Comparison of ENCODE assay signal across 16 cellular contexts in genomic region chr14:74568896-74569295, GRCh38. TPM values are rescaled to one million over a fixed set of nuclear protein-coding genes. Genes with fewer than 3 reads are reported as not detected.
A peak's percentile ranks its signal among the peaks of the same experiment; 100 is the strongest.
DNase-seq lines count a peak whose midpoint lies in the region; ATAC-seq and TF ChIP-seq lines count a peak whose summit lies in the region.
"Had no signal": no experiment of that assay in that cellular context is flagged by ENCODE, and none has a peak within 500 bp of the region (broad histone marks: within the 10 kb centered on the region; RNA-seq: fewer than 3 reads in every experiment).

No MANE protein-coding gene starts in this region.

- no peak overlapping the region for H3K4me3 Mint-ChIP-seq in osteocyte (ENCODE audit: unreplicated experiment)
- H3K4me3 Mint-ChIP-seq in immature natural killer cell = no peak overlapping the region

- no peak for ATAC-seq in gastroesophageal sphincter
- ATAC-seq in HG02623 (IDR thresholded peaks at IDR 0.05; ENCODE audit: unreplicated experiment) = no peak
- ATAC-seq: psoas muscle had no signal

- H3K9me3 Mint-ChIP-seq in osteocyte (ENCODE audit: unreplicated experiment) (no peaks in the 10 kb centered on the region), immature natural killer cell (no peaks in the 10 kb centered on the region)

- TF ChIP-seq CTCF in cardiac fibroblast (IDR thresholded peaks at IDR 0.05; ENCODE audit: low read depth, low read length) (no peak), gastroesophageal sphincter (IDR thresholded peaks at IDR 0.05) (no peak), osteocyte (IDR thresholded peaks at IDR 0.05) (no peak), uterus (IDR thresholded peaks at IDR 0.05) (no peak)

- H3K27ac Mint-ChIP-seq in osteocyte (ENCODE audit: unreplicated experiment) = peak overlapping the region; percentile 100
- H3K27ac Mint-ChIP-seq in immature natural killer cell = no peak overlapping the region

- H3K9me3 ChIP-seq in gastroesophageal sphincter (no peaks in the 10 kb centered on the region), uterus (no peaks in the 10 kb centered on the region)
- H3K9me3 ChIP-seq: heart right ventricle, psoas muscle, SJSA1 had no signal

- H3K27me3 ChIP-seq in gastroesophageal sphincter (no peaks in the 10 kb centered on the region), uterus (no peaks in the 10 kb centered on the region)
- H3K27me3 ChIP-seq: heart right ventricle, SJSA1 had no signal

- no peak overlapping the region for H3K4me3 ChIP-seq in cardiac fibroblast (replicated peaks in 1 of 2; ENCODE audit: low read depth in 2 of 2, low read length in 2 of 2)
- no peak overlapping the region for H3K4me3 ChIP-seq in gastroesophageal sphincter
- H3K4me3 ChIP-seq in uterus = no peak overlapping the region
- H3K4me3 ChIP-seq: heart right ventricle, psoas muscle, SJSA1 had no signal

- 11 to 29% methylated on average over 2 to 3 of the region's 3 CpGs for WGBS in gastroesophageal sphincter (ENCODE audit: low coverage in 1 of 2), 2 donors

- H3K27ac ChIP-seq in gastroesophageal sphincter = peak overlapping the region in 3 of 4 donors; percentile 27 to 91 (median 84)
- H3K27ac ChIP-seq in uterus = peak overlapping the region; percentile 88 to 93
- H3K27ac ChIP-seq: psoas muscle, SJSA1 had no signal

- no peaks in the 10 kb centered on the region for H3K27me3 Mint-ChIP-seq in osteocyte (ENCODE audit: unreplicated experiment)
- H3K27me3 Mint-ChIP-seq in immature natural killer cell (ENCODE audit: low read depth in 3 of 3) = peaks cover 28 to 59% (median 40%) of the 10 kb centered on the region in 3 donors

- peaks cover 91% of the 10 kb centered on the region for H3K4me1 Mint-ChIP-seq in osteocyte (ENCODE audit: unreplicated experiment)
- H3K4me1 Mint-ChIP-seq in immature natural killer cell = peaks cover 28 to 29% of the 10 kb centered on the region in 2 donors

- peaks cover 6 to 82% (median 65%) of the 10 kb centered on the region in 3 donors for H3K4me1 ChIP-seq in gastroesophageal sphincter
- peaks cover 0 to 7% of the 10 kb centered on the region in 2 donors for H3K4me1 ChIP-seq in uterus

- peak; percentile 40 to 67 for DNase-seq in cardiac fibroblast (ENCODE audit: low read depth in 2 of 2)
- no peak for DNase-seq in osteocyte (ENCODE audit: extremely low spot score, unreplicated experiment)
- peak in 1 of 2 donors; percentile 79 for DNase-seq in uterus
- DNase-seq in immature natural killer cell = no peak
- no peak for DNase-seq in globus pallidus (ENCODE audit: low spot score)
- DNase-seq: activated gamma-delta T cell, DMS53, heart right ventricle, islet precursor cell, NCI-H2081 treated with DMSO at 0.1 percent for 48 hours, NCI-H524 treated with DMSO at 0.1 percent for 48 hours, T-helper 9 cell had no signal

- intact Hi-C loops in uterus (cut with DNase I; ENCODE audit: low total_unique reads) = no loop called here

- TF ChIP-seq EP300 in gastroesophageal sphincter (IDR thresholded peaks at IDR 0.05) = no peak

- no peak for TF ChIP-seq POLR2A in gastroesophageal sphincter (IDR thresholded peaks at IDR 0.05)
- no peak for TF ChIP-seq POLR2A in uterus (IDR thresholded peaks at IDR 0.05)

- H3K36me3 Mint-ChIP-seq in osteocyte (ENCODE audit: unreplicated experiment) (peaks cover 11% of the 10 kb centered on the region), immature natural killer cell (peaks cover 0 to 7% (median 0%) of the 10 kb centered on the region in 3 donors)

- H3K36me3 ChIP-seq in gastroesophageal sphincter (no peaks in the 10 kb centered on the region), uterus (no peaks in the 10 kb centered on the region)
- H3K36me3 ChIP-seq: heart right ventricle, SJSA1 had no signal

RNA-seq across cellular contexts. Expression of gene LTBP2, which starts 43.1 kb away (rescaled TPM):
- 100 to 1,000 TPM in 1 of 4 donors, 10 to 100 TPM in 3; 45.9 to 158 (median 88.4) TPM for total RNA-seq in gastroesophageal sphincter
- total RNA-seq in osteocyte = 377 and 379 TPM in 2 replicates
- 10 to 100 TPM; 18.8 to 70.6 (median 35.1) TPM for total RNA-seq in uterus
- under 1 TPM; 0.29 to 0.66 (median 0.30) TPM for polyA plus RNA-seq in immature natural killer cell

Comparison
In these comparisons a context has a peak if more than half of its experiments do, and no peak if none do; other contexts are left out.
1. DNase-seq: peak in cardiac fibroblast (2 of 2); none in osteocyte (single experiment), immature natural killer cell (0 of 3) and globus pallidus (single experiment).